In genomic region chr21:42671778-42672593, GRCh38 we compare ENCODE assay signal across 11 cellular contexts. TPM values are rescaled to one million over a fixed set of nuclear protein-coding genes. Genes with fewer than 3 reads are reported as not detected.
DNase-seq lines count a peak whose midpoint lies in the region; ATAC-seq and TF ChIP-seq lines count a peak whose summit lies in the region.
"Had no signal": no experiment of that assay in that cellular context is flagged by ENCODE, and none has a peak within 500 bp of the region (broad histone marks: within the 10 kb centered on the region; RNA-seq: fewer than 3 reads in every experiment).

No MANE protein-coding gene starts in this region.

- H3K4me1 Mint-ChIP-seq in GM23338, result peaks cover 67% of the 10 kb centered on the region

- WGBS in neuronal stem cell (ENCODE audit: extremely low coverage in 2 of 2, insufficient read length in 2 of 2, insufficient replicate concordance in 1 of 2), 2 donors, result no CpG with 5 or more reads among the region's 15 CpGs

- H2BK120ac ChIP-seq in neuronal stem cell (ENCODE audit: low read depth, low read length), result no peak overlapping the region

- H3K4me3 ChIP-seq in GM23338 (no peak overlapping the region), neuronal stem cell (ENCODE audit: low read length in 2 of 2) (no peak overlapping the region)
- H3K4me3 ChIP-seq: thoracic aorta had no signal

- TF ChIP-seq CTCF in GM23338 (conservative IDR thresholded peaks at IDR 0.05; ENCODE audit: low read depth in 2 of 2), result no peak

- H3K36me3 ChIP-seq in GM23338 (ENCODE audit: insufficient read depth) (no peaks in the 10 kb centered on the region), neuronal stem cell (replicated peaks in 1 of 2; ENCODE audit: control insufficient read depth in 2 of 2, insufficient read depth in 2 of 2, low read length in 2 of 2) (peaks cover 8 to 14% of the 10 kb centered on the region in 2 donors)
- H3K36me3 ChIP-seq: thoracic aorta had no signal

- peaks cover 0 to 5% of the 10 kb centered on the region in 2 donors for H3K9me3 ChIP-seq in neuronal stem cell (replicated peaks in 1 of 2; ENCODE audit: control insufficient read depth in 2 of 2, insufficient read depth in 1 of 2, low read depth in 1 of 2, low read length in 2 of 2)
- H3K9me3 ChIP-seq: thoracic aorta had no signal

- no peak overlapping the region for H3K4ac ChIP-seq in neuronal stem cell (ENCODE audit: low read length)

- no peak overlapping the region for H2BK12ac ChIP-seq in neuronal stem cell (ENCODE audit: low read length)

- H3K79me1 ChIP-seq in neuronal stem cell (ENCODE audit: low read depth, low read length), result peaks cover 9% of the 10 kb centered on the region

- H3K27me3 Mint-ChIP-seq in GM23338 (ENCODE audit: insufficient read depth, low read depth, poor library complexity), result no peaks in the 10 kb centered on the region
- H3K27me3 Mint-ChIP-seq: progenitor cell of endocrine pancreas had no signal

- H3K27me3 ChIP-seq in GM23338 (ENCODE audit: insufficient read depth) (no peaks in the 10 kb centered on the region), neuronal stem cell (ENCODE audit: control insufficient read depth in 3 of 3, insufficient read depth in 3 of 3, low read depth in 1 of 3, low read length in 3 of 3) (peaks cover 0 to 2% (median 0%) of the 10 kb centered on the region in 3 experiments)

- H2BK15ac ChIP-seq in neuronal stem cell (ENCODE audit: low read length), result no peak overlapping the region

- H4K20me1 ChIP-seq in GM23338 (replicated peaks; ENCODE audit: insufficient read depth), result peaks cover 32% of the 10 kb centered on the region

- H4K91ac ChIP-seq in neuronal stem cell (ENCODE audit: low read depth, low read length, poor library complexity), result no peak overlapping the region

- no peak overlapping the region for H3K27ac Mint-ChIP-seq in GM23338
- H3K27ac Mint-ChIP-seq: progenitor cell of endocrine pancreas had no signal

- H3K14ac ChIP-seq in neuronal stem cell (ENCODE audit: low read length), result no peak overlapping the region

- H3K4me3 Mint-ChIP-seq in GM23338, result no peak overlapping the region

- no peak overlapping the region for H2AK5ac ChIP-seq in neuronal stem cell (ENCODE audit: low read depth, low read length)

- H4K8ac ChIP-seq in neuronal stem cell (ENCODE audit: low read depth, low read length), result no peak overlapping the region

- H3K27ac ChIP-seq in GM23338 (ENCODE audit: low read depth), result 0 out of 2 replicates have a peak overlapping the region, but pooled peaks have one; percentile 58
- no peak overlapping the region for H3K27ac ChIP-seq in neuronal stem cell (replicated peaks; ENCODE audit: low read length)
- H3K27ac ChIP-seq: thoracic aorta had no signal

- H3F3A ChIP-seq in GM23338 (replicated peaks; ENCODE audit: low read depth), result peaks cover 17% of the 10 kb centered on the region; the same call in 1 of the 2 replicates

- peak overlapping the region; percentile 62 for H3K18ac ChIP-seq in neuronal stem cell (ENCODE audit: low read length)

- H3K36me3 Mint-ChIP-seq in GM23338 (ENCODE audit: low read depth), result peaks cover 6% of the 10 kb centered on the region; the same call in 2 of the 3 replicates

- peaks cover 30% of the 10 kb centered on the region for H3K4me1 ChIP-seq in GM23338 (ENCODE audit: insufficient read depth)
- peaks cover 35 to 50% of the 10 kb centered on the region in 2 donors for H3K4me1 ChIP-seq in neuronal stem cell (ENCODE audit: control insufficient read depth in 2 of 2, insufficient read depth in 1 of 2, low read depth in 1 of 2, low read length in 2 of 2)

- no peaks in the 10 kb centered on the region for H3K9me3 Mint-ChIP-seq in GM23338

- H3K9ac ChIP-seq in neuronal stem cell (ENCODE audit: low read depth, low read length, poor library complexity), result no peak overlapping the region

- DNase-seq in GM23338 (ENCODE audit: low spot score), result no peak
- peak; percentile 85 for DNase-seq in NCI-H146 treated with DMSO at 0.1 percent for 48 hours (lab: John Stamatoyannopoulos, UW; ENCODE audit: unreplicated experiment)
- peak; percentile 74 for DNase-seq in astrocyte of the hippocampus (ENCODE audit: low read depth, low spot score)
- DNase-seq in neuronal stem cell (ENCODE audit: low spot score), result no peak
- no peak for DNase-seq in cerebellar nuclear complex (lab: John Stamatoyannopoulos, UW)
- DNase-seq in AG08396 (ENCODE audit: low spot score), result no peak
- no peak for DNase-seq in NCI-H2171 treated with DMSO at 0.1 percent for 48 hours (lab: John Stamatoyannopoulos, UW)
- DNase-seq: T-helper 2 cell had no signal

- H2BK5ac ChIP-seq in neuronal stem cell (ENCODE audit: low read length), result no peak overlapping the region

- no peak overlapping the region for H3K23ac ChIP-seq in neuronal stem cell (ENCODE audit: low read depth, low read length, poor library complexity)

- no peak overlapping the region for H2AFZ ChIP-seq in GM23338
- H2AFZ ChIP-seq in neuronal stem cell (ENCODE audit: low read length), result no peak overlapping the region

- no peaks in the 10 kb centered on the region for H3K9me2 ChIP-seq in GM23338 (ENCODE audit: insufficient read depth)

- peaks cover 47% of the 10 kb centered on the region for H3K79me2 ChIP-seq in GM23338 (replicated peaks; ENCODE audit: insufficient read depth)

- ATAC-seq in GM23338 (no peak), HG03439 (IDR thresholded peaks at IDR 0.05; ENCODE audit: unreplicated experiment) (no peak)

- H3K4me2 ChIP-seq in GM23338 (no peak overlapping the region), neuronal stem cell (ENCODE audit: insufficient read depth, low read length, poor library complexity, severe bottlenecking) (no peak overlapping the region)

TF ChIP-seq in GM23338, 12 proteins besides CTCF, POLR2A, EP300 and RAD21 (continues in another document):
- TF ChIP-seq ZNF462 (CRISPR knock-in tag; IDR thresholded peaks at IDR 0.05), result no peak
- no peak for TF ChIP-seq CREB1 (CRISPR knock-in tag; IDR thresholded peaks at IDR 0.05; ENCODE audit: low read depth)
- TF ChIP-seq JUNB (IDR thresholded peaks at IDR 0.05; ENCODE audit: unreplicated experiment), result no peak
- no peak for TF ChIP-seq NANOG (IDR thresholded peaks at IDR 0.05; ENCODE audit: borderline replicate concordance)
- no peak for TF ChIP-seq EZH2phosphoT487 (IDR thresholded peaks at IDR 0.05; ENCODE audit: unreplicated experiment)

RNA-seq across cellular contexts. Expression of gene PDE9A, which starts 18.6 kb away (rescaled TPM):
- 26.5 and 33.3 TPM in 2 replicates for total RNA-seq in GM23338 (2014; rRNA removed; shearing (Covaris generic))
- 27.2 and 31.1 TPM in 2 replicates for polyA plus RNA-seq in GM23338 (2016; fragmentation: Nextera tagmentation; extraction: Ambion mirVana)
- polyA plus RNA-seq in neuronal stem cell (2013, experiment 1 of 2), result 44.9 TPM
- polyA plus RNA-seq in neuronal stem cell (2013, experiment 2 of 2), result 45.6 TPM

Comparison
In these comparisons a context has a peak if more than half of its experiments do, and no peak if none do; other contexts are left out.
1. DNase-seq: peak in NCI-H146 treated with DMSO at 0.1 percent for 48 hours (single experiment) and astrocyte of the hippocampus (single experiment); none in GM23338 (single experiment), neuronal stem cell (single experiment), cerebellar nuclear complex (0 of 2), AG08396 (single experiment) and NCI-H2171 treated with DMSO at 0.1 percent for 48 hours (single experiment).